21 cellular contexts compared by ENCODE assay signal in genomic region chr16:46728804-46729203, GRCh38. TPM values are rescaled to one million over a fixed set of nuclear protein-coding genes. Genes with fewer than 3 reads are reported as not detected.
"Had no signal": no experiment of that assay in that cellular context is flagged by ENCODE, and none has a peak within 500 bp of the region (broad histone marks: within the 10 kb centered on the region; RNA-seq: fewer than 3 reads in every experiment).

No MANE protein-coding gene starts in this region.

- H3K4me3 ChIP-seq: neural progenitor cell had no signal

- H3K36me3 Mint-ChIP-seq: brain, neural progenitor cell, type B pancreatic cell had no signal

- H3K27ac ChIP-seq: neural progenitor cell had no signal

- H3K4me1 ChIP-seq: neural progenitor cell had no signal

- H3K27me3 ChIP-seq: neural progenitor cell had no signal

- DNase-seq: activated CD4-positive, alpha-beta memory T cell treated with anti-CD3 and anti-CD28 coated beads, Interleukin-2, amount 10 ng/mL, durations not matched to agents 7 days and 5 days; activated CD4-positive, alpha-beta T cell treated with anti-CD3 and anti-CD28 coated beads, Interleukin-2, amount 10 ng/mL, durations not matched to agents 24 days and 14 days; activated CD4-positive, CD25-positive, alpha-beta regulatory T cell; aorta; central memory CD4-positive, alpha-beta T cell; effector memory CD4-positive, alpha-beta T cell; foreskin melanocyte; glutamatergic neuron; hypothalamus; left colon; naive thymus-derived CD8-positive, alpha-beta T cell; stimulated activated CD4-positive, alpha-beta T cell treated with anti-CD3 and anti-CD28 coated beads, Interleukin-1b, Interleukin-23, amount 100 ng/mL, for 48 hours; stimulated activated naive CD8-positive, alpha-beta T cell treated with anti-CD3 and anti-CD28 coated beads, Interleukin-15, amount 100 ng/mL, for 72 hours; T1000 had no signal

- H3K9me3 Mint-ChIP-seq: activated naive CD4-positive, alpha-beta T cell treated with anti-CD3 and anti-CD28 coated beads, Interleukin-2, amount 50 U/mL, for 72 hours; stimulated activated effector memory CD8-positive, alpha-beta T cell treated with anti-CD3 and anti-CD28 coated beads, Interleukin-12 subunit alpha, Interleukin-12 subunit beta, amount 100 ng/mL, for 72 hours; type B pancreatic cell had no signal

- H3K27ac Mint-ChIP-seq: activated CD4-positive, alpha-beta memory T cell treated with anti-CD3 and anti-CD28 coated beads, Interleukin-2, amount 10 ng/mL, durations not matched to agents 7 days and 5 days; activated CD4-positive, alpha-beta T cell treated with anti-CD3 and anti-CD28 coated beads, Interleukin-2, amount 10 ng/mL, durations not matched to agents 24 days and 14 days; activated naive CD4-positive, alpha-beta T cell treated with anti-CD3 and anti-CD28 coated beads, Interleukin-2, amount 50 U/mL, for 72 hours; activated T-helper 17 cell treated with anti-CD3 and anti-CD28 coated beads, Interleukin-2, amount 50 U/mL, for 72 hours; brain; mesothelial cell of epicardium; naive thymus-derived CD8-positive, alpha-beta T cell; neural progenitor cell; stimulated activated effector memory CD8-positive, alpha-beta T cell treated with anti-CD3 and anti-CD28 coated beads, Interleukin-12 subunit alpha, Interleukin-12 subunit beta, amount 100 ng/mL, for 72 hours; type B pancreatic cell had no signal

- H3K36me3 ChIP-seq: neural progenitor cell had no signal

- H3K27me3 Mint-ChIP-seq: brain; naive thymus-derived CD8-positive, alpha-beta T cell; stimulated activated naive CD8-positive, alpha-beta T cell treated with anti-CD3 and anti-CD28 coated beads, Interleukin-15, amount 100 ng/mL, for 72 hours; type B pancreatic cell had no signal

- ATAC-seq: activated naive CD4-positive, alpha-beta T cell treated with anti-CD3 and anti-CD28 coated beads, Interleukin-2, amount 50 U/mL, for 72 hours; activated T-helper 17 cell treated with anti-CD3 and anti-CD28 coated beads, Interleukin-2, amount 50 U/mL, for 72 hours; left colon; naive thymus-derived CD8-positive, alpha-beta T cell; stimulated activated effector memory CD8-positive, alpha-beta T cell treated with anti-CD3 and anti-CD28 coated beads, Interleukin-12 subunit alpha, Interleukin-12 subunit beta, amount 100 ng/mL, for 72 hours had no signal

- H3K4me3 Mint-ChIP-seq: activated CD4-positive, alpha-beta memory T cell treated with anti-CD3 and anti-CD28 coated beads, Interleukin-2, amount 10 ng/mL, durations not matched to agents 7 days and 5 days; activated CD4-positive, alpha-beta T cell treated with anti-CD3 and anti-CD28 coated beads, Interleukin-2, amount 10 ng/mL, durations not matched to agents 24 days and 14 days; activated T-helper 17 cell treated with anti-CD3 and anti-CD28 coated beads, Interleukin-2, amount 50 U/mL, for 72 hours; brain; mesothelial cell of epicardium; naive thymus-derived CD8-positive, alpha-beta T cell; neural progenitor cell; stimulated activated effector memory CD8-positive, alpha-beta T cell treated with anti-CD3 and anti-CD28 coated beads, Interleukin-12 subunit alpha, Interleukin-12 subunit beta, amount 100 ng/mL, for 72 hours; stimulated activated naive CD8-positive, alpha-beta T cell treated with anti-CD3 and anti-CD28 coated beads, Interleukin-15, amount 100 ng/mL, for 72 hours; type B pancreatic cell had no signal

- H3K4me1 Mint-ChIP-seq: activated CD4-positive, alpha-beta memory T cell treated with anti-CD3 and anti-CD28 coated beads, Interleukin-2, amount 10 ng/mL, durations not matched to agents 7 days and 5 days; activated CD4-positive, alpha-beta T cell treated with anti-CD3 and anti-CD28 coated beads, Interleukin-2, amount 10 ng/mL, durations not matched to agents 24 days and 14 days; activated T-helper 17 cell treated with anti-CD3 and anti-CD28 coated beads, Interleukin-2, amount 50 U/mL, for 72 hours; brain; mesothelial cell of epicardium; naive thymus-derived CD8-positive, alpha-beta T cell; neural progenitor cell; stimulated activated effector memory CD8-positive, alpha-beta T cell treated with anti-CD3 and anti-CD28 coated beads, Interleukin-12 subunit alpha, Interleukin-12 subunit beta, amount 100 ng/mL, for 72 hours; stimulated activated naive CD8-positive, alpha-beta T cell treated with anti-CD3 and anti-CD28 coated beads, Interleukin-15, amount 100 ng/mL, for 72 hours had no signal

RNA-seq across cellular contexts. Expression of gene MYLK3, which starts 19.3 kb away (rescaled TPM):
- polyA plus RNA-seq: naive thymus-derived CD8-positive, alpha-beta T cell had no signal
